ENCODE assay signal across 1 cellular context in genomic region chr14:61460063-61460462, GRCh38.
A peak's percentile ranks its signal among the peaks of the same experiment; 100 is the strongest.
TF ChIP-seq lines count a peak whose summit lies in the region.

No MANE protein-coding gene starts in this region.

TF ChIP-seq in HEK293, 187 proteins besides CTCF, POLR2A, EP300 and RAD21 (continued from another document):
- TF ChIP-seq, protein P1, sequence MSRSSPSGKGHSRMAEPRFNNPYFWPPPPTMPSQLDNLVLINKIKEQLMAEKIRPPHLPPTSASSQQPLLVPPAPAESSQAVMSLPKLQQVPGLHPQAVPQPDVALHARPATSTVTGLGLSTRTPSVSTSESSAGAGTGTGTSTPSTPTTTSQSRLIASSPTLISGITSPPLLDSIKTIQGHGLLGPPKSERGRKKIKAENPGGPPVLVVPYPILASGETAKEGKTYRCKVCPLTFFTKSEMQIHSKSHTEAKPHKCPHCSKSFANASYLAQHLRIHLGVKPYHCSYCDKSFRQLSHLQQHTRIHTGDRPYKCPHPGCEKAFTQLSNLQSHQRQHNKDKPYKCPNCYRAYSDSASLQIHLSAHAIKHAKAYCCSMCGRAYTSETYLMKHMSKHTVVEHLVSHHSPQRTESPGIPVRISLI (tag by site-specific recombination; IDR thresholded peaks at IDR 0.05): no peak
- TF ChIP-seq, protein P2, sequence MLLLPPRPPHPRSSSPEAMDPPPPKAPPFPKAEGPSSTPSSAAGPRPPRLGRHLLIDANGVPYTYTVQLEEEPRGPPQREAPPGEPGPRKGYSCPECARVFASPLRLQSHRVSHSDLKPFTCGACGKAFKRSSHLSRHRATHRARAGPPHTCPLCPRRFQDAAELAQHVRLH (tag by site-specific recombination; IDR thresholded peaks at IDR 0.05): peak; percentile 57; the same call in 1 of the 2 replicates
